Comparison of ENCODE assay signal across 9 cellular contexts in the genomic region with DNA sequence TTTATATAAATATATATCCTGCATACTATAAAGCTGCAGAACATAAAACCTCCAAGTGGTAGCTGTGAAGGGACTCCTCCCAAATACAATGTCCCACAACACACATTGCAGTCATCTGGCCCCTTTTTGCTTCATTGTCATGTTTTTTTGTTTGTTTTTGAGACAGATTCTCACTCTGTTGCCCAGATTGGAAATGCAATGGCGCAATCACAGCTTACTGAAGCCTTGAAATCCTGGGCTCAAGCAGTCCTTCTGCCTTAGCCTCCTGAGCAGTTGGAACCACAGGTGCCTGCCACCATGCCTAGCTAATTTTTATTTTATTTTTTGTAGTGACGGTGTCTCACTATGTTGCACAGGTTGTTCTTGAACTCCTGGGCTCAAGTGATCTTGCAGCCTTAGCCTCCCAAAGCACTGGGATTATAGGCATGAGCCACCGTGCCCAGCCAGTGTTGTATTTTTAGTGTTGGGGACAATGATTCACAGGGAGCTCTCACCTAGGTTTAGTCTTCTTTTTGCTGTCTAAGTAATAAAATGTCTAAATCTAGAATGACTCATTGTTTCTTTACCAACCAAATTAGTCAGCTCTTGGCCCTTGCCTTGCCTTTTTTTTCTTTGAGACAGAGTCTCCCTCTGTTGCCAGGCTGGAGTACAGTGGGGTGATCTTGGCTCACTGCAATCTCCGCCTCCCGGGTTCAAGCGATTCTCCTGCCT. TPM values are rescaled to one million over a fixed set of nuclear protein-coding genes. Genes with fewer than 3 reads are reported as not detected.
DNase-seq lines count a peak whose midpoint lies in the region; ATAC-seq, FAIRE-seq and TF ChIP-seq lines count a peak whose summit lies in the region.
"Had no signal": no experiment of that assay in that cellular context is flagged by ENCODE, and none has a peak within 500 bp of the region (broad histone marks: within the 10 kb centered on the region; RNA-seq: fewer than 3 reads in every experiment).

No MANE protein-coding gene starts in this region.

- FAIRE-seq in HepG2 (lab: Jason Lieb, UNC), result no peak

- H3K27me3 ChIP-seq in HepG2 (ENCODE audit: control insufficient read depth in 1 of 2, insufficient read depth in 2 of 2, low read length in 2 of 2), result no peaks in the 10 kb centered on the region

- DNase-seq in activated naive CD4-positive, alpha-beta T cell treated with anti-CD3 and anti-CD28 coated beads, Interleukin-2, amount 50 U/mL, for 16 hours, result peak; percentile 20
- no peak for DNase-seq in HepG2 (ENCODE audit: low spot score)
- DNase-seq in GM10266 (ENCODE audit: extremely low spot score), result no peak
- DNase-seq in cerebellum (ENCODE audit: low spot score), result no peak
- DNase-seq in coronary artery (ENCODE audit: low spot score), result no peak
- DNase-seq: NCI-H526 treated with DMSO at 0.1 percent for 48 hours had no signal

- CTCF ChIA-PET in HepG2 (lab: Yijun Ruan, JAX; ENCODE audit: low intra/inter-chr PET ratio, low total read pairs), result no interaction called here

- TF ChIP-seq RAD21 in HepG2 (CRISPR knock-in tag; IDR thresholded peaks at IDR 0.05), result no peak

- no peak overlapping the region for H2AFZ ChIP-seq in HepG2 (ENCODE audit: low read length)

- WGBS in HepG2 (ENCODE audit: low lambda C conversion rate), result 78% methylated on average over 6 of the region's 6 CpGs

- peak; percentile 53 for ATAC-seq in GM18511 (IDR thresholded peaks at IDR 0.05; ENCODE audit: unreplicated experiment)
- peak; percentile 52 for ATAC-seq in HG03378 (IDR thresholded peaks at IDR 0.05; ENCODE audit: unreplicated experiment)
- no peak for ATAC-seq in HepG2
- no peak for ATAC-seq in GM18858 (IDR thresholded peaks at IDR 0.05; ENCODE audit: unreplicated experiment)

- no peak for TF ChIP-seq POLR2A in HepG2 (IDR thresholded peaks at IDR 0.05; ENCODE audit: insufficient read depth in 1 of 2, low read depth in 2 of 2, low read length in 2 of 2)

- H3K9ac ChIP-seq in HepG2 (ENCODE audit: insufficient read depth, low read depth, low read length), result no peak overlapping the region

- in situ Hi-C loops in HepG2 (cut with HindIII; ENCODE audit: extremely low pct_ligation_motif_present, low pct_unique_long_range_greater_than_20kb), result loop anchor here (10.0 kb wide), 1 partner anchor 139 kb away; no protein-coding TSS in a partner anchor

- no peak overlapping the region for H3K27ac ChIP-seq in HepG2 (ENCODE audit: extremely low read length, insufficient read depth, low read length)
- no peak overlapping the region for H3K27ac ChIP-seq in coronary artery

- intact Hi-C loops in HepG2 (cut with micrococcal nuclease; ENCODE audit: unreplicated experiment), result no loop called here

- TF ChIP-seq CTCF in HepG2 (CRISPR knock-in tag; IDR thresholded peaks at IDR 0.05) (no peak), GM10266 (IDR thresholded peaks at IDR 0.05; ENCODE audit: control insufficient read depth, insufficient read depth, low read depth, missing control alignments) (no peak), coronary artery (IDR thresholded peaks at IDR 0.05) (no peak)

- no peaks in the 10 kb centered on the region for H3K9me3 ChIP-seq in HepG2 (ENCODE audit: low read length)

- H3K4me1 ChIP-seq in HepG2 (ENCODE audit: insufficient read depth, low read length), result peaks cover 41% of the 10 kb centered on the region

- POLR2A ChIA-PET in HepG2 (lab: Yijun Ruan, JAX), result interaction anchor here (1.1 kb wide), 1 partner anchor 25 kb away, joined by 3 read pairs; no protein-coding TSS in a partner anchor

- TF ChIP-seq EP300 in HepG2 (IDR thresholded peaks at IDR 0.05; ENCODE audit: low read depth in 2 of 2, low read length in 2 of 2) (no peak), HepG2 (CRISPR knock-in tag; IDR thresholded peaks at IDR 0.05; ENCODE audit: borderline replicate concordance) (no peak)

- no peaks in the 10 kb centered on the region for H4K20me1 ChIP-seq in HepG2 (ENCODE audit: insufficient read depth, low read length)

- H3K4me3 ChIP-seq in HepG2 (replicated peaks in 1 of 3; ENCODE audit: insufficient read depth in 1 of 3, low read depth in 2 of 3, low read length in 3 of 3), result no peak overlapping the region
- H3K4me3 ChIP-seq in coronary artery, result no peak overlapping the region

- no peak overlapping the region for H3K4me2 ChIP-seq in HepG2 (ENCODE audit: low read depth, low read length)

- BruUV-seq in HepG2 (replicated peaks; lab: Mats Ljungman, UMichigan), result no TSS peak

- H3K36me3 ChIP-seq in HepG2 (replicated peaks in 1 of 2; ENCODE audit: control insufficient read depth in 1 of 2, insufficient read depth in 2 of 2, low read length in 2 of 2), result no peaks in the 10 kb centered on the region

- H3K79me2 ChIP-seq in HepG2 (ENCODE audit: insufficient read depth, low read length), result no peaks in the 10 kb centered on the region

TF ChIP-seq in HepG2, 621 proteins besides CTCF, POLR2A, EP300 and RAD21 (continues in another document):
- no peak for TF ChIP-seq ZNF234 (CRISPR knock-in tag; conservative IDR thresholded peaks at IDR 0.05)
- peak; percentile 61; the same call in 1 of the 2 replicates for TF ChIP-seq CEBPB (IDR thresholded peaks at IDR 0.05; ENCODE audit: borderline replicate concordance, low read depth, low read length)
- peak; percentile 38; the same call in 1 of the 2 replicates for TF ChIP-seq CEBPG (CRISPR knock-in tag; IDR thresholded peaks at IDR 0.05)
- TF ChIP-seq, protein P1, sequence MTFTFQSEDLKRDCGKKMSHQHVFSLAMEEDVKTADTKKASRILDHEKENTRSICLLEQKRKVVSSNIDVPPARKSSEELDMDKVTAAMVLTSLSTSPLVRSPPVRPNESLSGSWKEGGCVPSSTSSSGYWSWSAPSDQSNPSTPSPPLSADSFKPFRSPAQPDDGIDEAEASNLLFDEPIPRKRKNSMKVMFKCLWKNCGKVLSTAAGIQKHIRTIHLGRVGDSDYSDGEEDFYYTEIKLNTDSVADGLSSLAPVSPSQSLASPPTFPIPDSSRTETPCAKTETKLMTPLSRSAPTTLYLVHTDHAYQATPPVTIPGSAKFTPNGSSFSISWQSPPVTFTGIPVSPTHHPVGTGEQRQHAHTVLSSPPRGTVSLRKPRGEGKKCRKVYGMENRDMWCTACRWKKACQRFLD (CRISPR knock-in tag; IDR thresholded peaks at IDR 0.05; ENCODE audit: borderline replicate concordance), result no peak
- TF ChIP-seq CERS6 (CRISPR knock-in tag; IDR thresholded peaks at IDR 0.05), result no peak
- no peak for TF ChIP-seq ZNF891 (CRISPR knock-in tag; IDR thresholded peaks at IDR 0.05)
- TF ChIP-seq, protein P2, sequence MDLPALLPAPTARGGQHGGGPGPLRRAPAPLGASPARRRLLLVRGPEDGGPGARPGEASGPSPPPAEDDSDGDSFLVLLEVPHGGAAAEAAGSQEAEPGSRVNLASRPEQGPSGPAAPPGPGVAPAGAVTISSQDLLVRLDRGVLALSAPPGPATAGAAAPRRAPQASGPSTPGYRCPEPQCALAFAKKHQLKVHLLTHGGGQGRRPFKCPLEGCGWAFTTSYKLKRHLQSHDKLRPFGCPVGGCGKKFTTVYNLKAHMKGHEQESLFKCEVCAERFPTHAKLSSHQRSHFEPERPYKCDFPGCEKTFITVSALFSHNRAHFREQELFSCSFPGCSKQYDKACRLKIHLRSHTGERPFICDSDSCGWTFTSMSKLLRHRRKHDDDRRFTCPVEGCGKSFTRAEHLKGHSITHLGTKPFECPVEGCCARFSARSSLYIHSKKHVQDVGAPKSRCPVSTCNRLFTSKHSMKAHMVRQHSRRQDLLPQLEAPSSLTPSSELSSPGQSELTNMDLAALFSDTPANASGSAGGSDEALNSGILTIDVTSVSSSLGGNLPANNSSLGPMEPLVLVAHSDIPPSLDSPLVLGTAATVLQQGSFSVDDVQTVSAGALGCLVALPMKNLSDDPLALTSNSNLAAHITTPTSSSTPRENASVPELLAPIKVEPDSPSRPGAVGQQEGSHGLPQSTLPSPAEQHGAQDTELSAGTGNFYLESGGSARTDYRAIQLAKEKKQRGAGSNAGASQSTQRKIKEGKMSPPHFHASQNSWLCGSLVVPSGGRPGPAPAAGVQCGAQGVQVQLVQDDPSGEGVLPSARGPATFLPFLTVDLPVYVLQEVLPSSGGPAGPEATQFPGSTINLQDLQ (CRISPR knock-in tag; IDR thresholded peaks at IDR 0.05), result no peak
- TF ChIP-seq CENPX (CRISPR knock-in tag; IDR thresholded peaks at IDR 0.05), result no peak
- TF ChIP-seq NFE2L1 (CRISPR knock-in tag; IDR thresholded peaks at IDR 0.05; ENCODE audit: borderline replicate concordance), result no peak
- no peak for TF ChIP-seq ASH2L (IDR thresholded peaks at IDR 0.05; ENCODE audit: insufficient read length, low read depth, low read length)

RNA-seq across cellular contexts. Expression of gene XIAP, which starts 24.0 kb away (rescaled TPM):
- total RNA-seq in HepG2 (2016; rRNA removed; fragmentation: Illumina TruSeq; extraction: Trizol) (29.5 and 53.0 TPM in 2 replicates), cerebellum (48.0 TPM)
- total RNA-seq in HepG2 (2016; cell fraction: cytosol; rRNA removed; fragmentation: Illumina TruSeq; extraction: Trizol; ENCODE audit: low read depth), result 6.8 and 12.3 TPM in 2 replicates
- total RNA-seq in HepG2 (2016; cell fraction: insoluble cytoplasmic fraction; rRNA removed; fragmentation: Illumina TruSeq; extraction: Trizol), result 28.7 and 48.6 TPM in 2 replicates
- total RNA-seq in HepG2 (2016; cell fraction: membrane; rRNA removed; fragmentation: Illumina TruSeq; extraction: Trizol), result 13.6 and 23.0 TPM in 2 replicates
- total RNA-seq in HepG2 (2016; cell fraction: nucleus; rRNA removed; fragmentation: Illumina TruSeq; extraction: Trizol), result 21.6 and 21.7 TPM in 2 replicates
- polyA plus RNA-seq in HepG2 (2011; rRNA removed), result 10.1 and 12.9 TPM in 2 replicates
- 5.9 and 6.5 TPM in 2 replicates for polyA plus RNA-seq in HepG2 (2011; cell fraction: cytosol; rRNA removed)
- polyA plus RNA-seq in HepG2 (2011; cell fraction: nucleus; rRNA removed), result 5.7 and 6.6 TPM in 2 replicates
- polyA plus RNA-seq in HepG2 (2012), result 8.7 and 9.1 TPM in 2 replicates
- 2.9 and 3.8 TPM in 2 replicates for polyA plus RNA-seq in HepG2 (2016; cell fraction: cytosol; fragmentation: Illumina TruSeq; extraction: Trizol; ENCODE audit: low read depth)
- polyA plus RNA-seq in HepG2 (2016; cell fraction: insoluble cytoplasmic fraction; fragmentation: Illumina TruSeq; extraction: Trizol; ENCODE audit: low read depth), result 17.7 and 18.6 TPM in 2 replicates
- polyA plus RNA-seq in HepG2 (2016; cell fraction: membrane; fragmentation: Illumina TruSeq; extraction: Trizol; ENCODE audit: low read depth), result 3.7 and 4.0 TPM in 2 replicates
- 18.5 and 21.5 TPM in 2 replicates for polyA plus RNA-seq in HepG2 (2016; cell fraction: nucleus; fragmentation: Illumina TruSeq; extraction: Trizol; ENCODE audit: insufficient read depth, low read depth)
- 8.4 and 14.4 TPM in 2 replicates for polyA minus RNA-seq in HepG2 (2011; rRNA and poly(A)+ RNA removed; ENCODE audit: low replicate concordance)
- 13.2 and 19.9 TPM in 2 replicates for polyA minus RNA-seq in HepG2 (2011; cell fraction: cytosol; rRNA and poly(A)+ RNA removed)
- 16.2 and 17.1 TPM in 2 replicates for polyA minus RNA-seq in HepG2 (2011; cell fraction: nucleus; rRNA and poly(A)+ RNA removed)

Comparison
In these comparisons a context has a peak if more than half of its experiments do, and no peak if none do; other contexts are left out.
1. ATAC-seq: peak in GM18511 (single experiment) and HG03378 (single experiment); none in HepG2 (single experiment) and GM18858 (single experiment).